8 cellular contexts compared by ENCODE assay signal in genomic region chr11:73376168-73376802, GRCh38. TPM values are rescaled to one million over a fixed set of nuclear protein-coding genes. Genes with fewer than 3 reads are reported as not detected.
A peak's percentile ranks its signal among the peaks of the same experiment; 100 is the strongest.
DNase-seq lines count a peak whose midpoint lies in the region; ATAC-seq and TF ChIP-seq lines count a peak whose summit lies in the region.

TSS of gene RELT (plus strand) at chr11:73376399. CDS start at chr11:73389137, 12,738 bp downstream.

- DNase-seq in ELF-1 (ENCODE audit: low read depth, low spot score) (peak; percentile 97), GM23248 (peak; percentile 97), Kasumi-1 (lab: John Stamatoyannopoulos, UW) (peak; percentile 78 to 82), RWPE1 (ENCODE audit: low spot score) (peak; percentile 94), fibroblast of the aortic adventitia (ENCODE audit: low read depth) (peak; percentile 85), nephron progenitor cell (peak; percentile 97)
- DNase-seq in activated T-helper 9 cell treated with anti-CD3 and anti-CD28 coated beads, Interleukin-2, amount 50 U/mL, for 16 hours (ENCODE audit: low read depth): peak; percentile 91
- peak; percentile 96 to 99 for DNase-seq in stimulated activated naive CD8-positive, alpha-beta T cell treated with anti-CD3 and anti-CD28 coated beads, Interleukin-15, amount 100 ng/mL, for 72 hours

- H3K27ac Mint-ChIP-seq in nephron progenitor cell: peak within 1 kb of the TSS; percentile 90
- peak within 1 kb of the TSS; percentile 91 to 97 for H3K27ac Mint-ChIP-seq in stimulated activated naive CD8-positive, alpha-beta T cell treated with anti-CD3 and anti-CD28 coated beads, Interleukin-15, amount 100 ng/mL, for 72 hours

- H4K20me1 ChIP-seq in GM23248 (ENCODE audit: insufficient read depth): no peaks in the 10 kb centered on the region

- H3F3A ChIP-seq in GM23248 (ENCODE audit: insufficient read depth): no peaks in the 10 kb centered on the region; the same call in 1 of the 2 replicates

- H3K27ac ChIP-seq in GM23248: peak within 1 kb of the TSS; percentile 87
- H3K27ac ChIP-seq in RWPE1: peak within 1 kb of the TSS; percentile 93

- no peaks in the 10 kb centered on the region for H3K9me3 Mint-ChIP-seq in nephron progenitor cell
- H3K9me3 Mint-ChIP-seq in stimulated activated naive CD8-positive, alpha-beta T cell treated with anti-CD3 and anti-CD28 coated beads, Interleukin-15, amount 100 ng/mL, for 72 hours: no peaks in the 10 kb centered on the region

- TF ChIP-seq CTCF in RWPE1 (conservative IDR thresholded peaks at IDR 0.05; ENCODE audit: low read depth) (peak; percentile 96), fibroblast of the aortic adventitia (IDR thresholded peaks at IDR 0.05; ENCODE audit: insufficient read depth, low read length) (peak; percentile 85), nephron progenitor cell (IDR thresholded peaks at IDR 0.05) (peak; percentile 92)

- CTCF ChIA-PET in RWPE1 (lab: Yijun Ruan, JAX): interaction anchor here (0.6 to 1.7 kb wide), 5 partner anchors 17 to 1258 kb away, joined by 3 to 8 read pairs (median 4); no protein-coding TSS in a partner anchor

- peaks cover 48% of the 10 kb centered on the region for H3K79me2 ChIP-seq in GM23248 (ENCODE audit: insufficient read depth)

- WGBS in GM23248 (ENCODE audit: low coverage in 1 of 2, low lambda C conversion rate in 2 of 2, missing lambda C conversion rate in 2 of 2), 2 experiments: 1 to 2% methylated on average over 65 to 76 of the region's 95 CpGs

- H2AFZ ChIP-seq in GM23248: peak within 1 kb of the TSS; percentile 78

- H3K4me1 ChIP-seq in GM23248 (ENCODE audit: insufficient read depth): 0 out of 2 replicates have a peak, but pooled peaks cover 7% of the 10 kb centered on the region

- no peaks in the 10 kb centered on the region for H3K9me2 ChIP-seq in GM23248 (ENCODE audit: insufficient read depth)

- H3K36me3 ChIP-seq in GM23248 (ENCODE audit: low read depth): no peaks in the 10 kb centered on the region

- H3K27me3 ChIP-seq in GM23248 (replicated peaks; ENCODE audit: insufficient read depth): no peaks in the 10 kb centered on the region

- H3K4me3 ChIP-seq in GM23248: peak within 1 kb of the TSS; percentile 84
- H3K4me3 ChIP-seq in fibroblast of the aortic adventitia (ENCODE audit: low read depth, low read length): peak within 1 kb of the TSS; percentile 82

- H3K36me3 Mint-ChIP-seq in nephron progenitor cell (ENCODE audit: low read depth): no peaks in the 10 kb centered on the region

- peak within 1 kb of the TSS; percentile 98 for H3K9ac ChIP-seq in GM23248

- ATAC-seq in stimulated activated naive CD8-positive, alpha-beta T cell treated with anti-CD3 and anti-CD28 coated beads, Interleukin-15, amount 100 ng/mL, for 72 hours: peak; percentile 87

- H3K4me3 Mint-ChIP-seq in nephron progenitor cell: peak within 1 kb of the TSS; percentile 94
- H3K4me3 Mint-ChIP-seq in stimulated activated naive CD8-positive, alpha-beta T cell treated with anti-CD3 and anti-CD28 coated beads, Interleukin-15, amount 100 ng/mL, for 72 hours: peak within 1 kb of the TSS; percentile 88 to 92

- H3K4me1 Mint-ChIP-seq in nephron progenitor cell: peaks cover 64% of the 10 kb centered on the region
- peaks cover 55% of the 10 kb centered on the region for H3K4me1 Mint-ChIP-seq in stimulated activated naive CD8-positive, alpha-beta T cell treated with anti-CD3 and anti-CD28 coated beads, Interleukin-15, amount 100 ng/mL, for 72 hours

- H3K4me2 ChIP-seq in GM23248 (ENCODE audit: unreplicated experiment): peak within 1 kb of the TSS; percentile 81

- no peaks in the 10 kb centered on the region for H3K9me3 ChIP-seq in GM23248 (ENCODE audit: low read depth)

- in situ Hi-C loops in GM23248 (cut with MboI): no loop called here

- peaks cover 14% of the 10 kb centered on the region for H3K27me3 Mint-ChIP-seq in nephron progenitor cell (ENCODE audit: low read depth, poor library complexity)
- no peaks in the 10 kb centered on the region for H3K27me3 Mint-ChIP-seq in stimulated activated naive CD8-positive, alpha-beta T cell treated with anti-CD3 and anti-CD28 coated beads, Interleukin-15, amount 100 ng/mL, for 72 hours

- POLR2A ChIA-PET in RWPE1 (lab: Yijun Ruan, JAX; ENCODE audit: low non-redundant PET): no interaction called here

RNA-seq across cellular contexts. Expression of gene RELT, which starts in this region (rescaled TPM):
- total RNA-seq in GM23248 (2014; rRNA removed; shearing (Covaris generic)): 7.1 and 8.2 TPM in 2 replicates
- 2.8 and 2.9 TPM in 2 replicates for polyA plus RNA-seq in GM23248 (2016; fragmentation: Nextera tagmentation; extraction: Ambion mirVana)
- 0.57 and 4.6 TPM in 2 replicates for total RNA-seq in fibroblast of the aortic adventitia (ENCODE audit: low replicate concordance)

Comparison
In these comparisons a context has a peak if more than half of its experiments do, and no peak if none do; other contexts are left out.
1. Peak in every context shown above with its lines: DNase-seq, ATAC-seq, H3K4me3 ChIP-seq and H3K27ac ChIP-seq.